In genomic region chr14:104882325-104882973, GRCh38 we compare ENCODE assay signal across 1 cellular context.
TF ChIP-seq lines count a peak whose summit lies in the region.

No MANE protein-coding gene starts in this region.

TF ChIP-seq in HEK293, 187 proteins besides CTCF, POLR2A, EP300 and RAD21 (continued from another document and continues in another):
- TF ChIP-seq ZNF280D (tag by site-specific recombination; IDR thresholded peaks at IDR 0.05) (no peak), ZNF311 (tag by site-specific recombination; IDR thresholded peaks at IDR 0.05; ENCODE audit: borderline replicate concordance) (no peak), ZNF280C (tag by site-specific recombination; IDR thresholded peaks at IDR 0.05) (no peak), ZNF580 (tag by site-specific recombination; IDR thresholded peaks at IDR 0.05) (no peak), PATZ1 (tag by site-specific recombination; IDR thresholded peaks at IDR 0.05) (peak; percentile 27; the same call in 1 of the 2 replicates), ZNF18 (tag by site-specific recombination; IDR thresholded peaks at IDR 0.05) (no peak), EGR2 (tag by site-specific recombination; IDR thresholded peaks at IDR 0.05; ENCODE audit: low read depth) (0 out of 2 replicates have a peak, but pooled peaks have one; percentile 16), ZNF24 (tag by site-specific recombination; IDR thresholded peaks at IDR 0.05) (no peak), KLF1 (tag by site-specific recombination; IDR thresholded peaks at IDR 0.05) (peak; percentile 95), ZNF37A (tag by site-specific recombination; IDR thresholded peaks at IDR 0.05) (no peak), ZNF202 (tag by site-specific recombination; IDR thresholded peaks at IDR 0.05; ENCODE audit: borderline replicate concordance) (no peak), ZBTB8A (tag by site-specific recombination; IDR thresholded peaks at IDR 0.05) (no peak), ZNF571 (tag by site-specific recombination; IDR thresholded peaks at IDR 0.05) (no peak), ZNF16 (tag by site-specific recombination; IDR thresholded peaks at IDR 0.05; ENCODE audit: low read depth) (no peak), MEIS1 (CRISPR knock-in tag; IDR thresholded peaks at IDR 0.05; ENCODE audit: borderline replicate concordance) (no peak), ZNF561 (tag by site-specific recombination; IDR thresholded peaks at IDR 0.05; ENCODE audit: borderline replicate concordance) (no peak), ZBTB10 (tag by site-specific recombination; IDR thresholded peaks at IDR 0.05) (no peak), ZNF704 (tag by site-specific recombination; IDR thresholded peaks at IDR 0.05) (no peak), ZNF132 (tag by site-specific recombination; IDR thresholded peaks at IDR 0.05; ENCODE audit: borderline replicate concordance) (no peak), ZBTB49 (tag by site-specific recombination; IDR thresholded peaks at IDR 0.05; ENCODE audit: low read depth) (no peak), ZXDB (tag by site-specific recombination; IDR thresholded peaks at IDR 0.05) (no peak), ZFP37 (tag by site-specific recombination; IDR thresholded peaks at IDR 0.05) (no peak), ZNF670 (tag by site-specific recombination; IDR thresholded peaks at IDR 0.05; ENCODE audit: low read depth) (no peak), HOXD13 (CRISPR knock-in tag; IDR thresholded peaks at IDR 0.05; ENCODE audit: borderline replicate concordance) (no peak), ZNF140 (tag by site-specific recombination; IDR thresholded peaks at IDR 0.05) (no peak), ZSCAN23 (tag by site-specific recombination; IDR thresholded peaks at IDR 0.05) (no peak), ZNF76 (tag by site-specific recombination; IDR thresholded peaks at IDR 0.05; ENCODE audit: borderline replicate concordance, low read depth) (no peak), ZNF544 (tag by site-specific recombination; IDR thresholded peaks at IDR 0.05) (no peak), ZNF433 (tag by site-specific recombination; IDR thresholded peaks at IDR 0.05; ENCODE audit: low read depth) (no peak), ZIC2 (tag by site-specific recombination; IDR thresholded peaks at IDR 0.05) (0 out of 2 replicates have a peak, but pooled peaks have one; percentile 5), ZNF692 (tag by site-specific recombination; IDR thresholded peaks at IDR 0.05) (peak; percentile 69), INSM2 (tag by site-specific recombination; IDR thresholded peaks at IDR 0.05) (no peak), ZNF157 (tag by site-specific recombination; IDR thresholded peaks at IDR 0.05) (no peak), TRIM28 (IDR thresholded peaks at IDR 0.05; ENCODE audit: borderline replicate concordance, low read length) (no peak), ZNF837 (tag by site-specific recombination; IDR thresholded peaks at IDR 0.05) (no peak), ZNF623 (tag by site-specific recombination; IDR thresholded peaks at IDR 0.05) (no peak), ZNF404 (tag by site-specific recombination; IDR thresholded peaks at IDR 0.05) (no peak), ZNF391 (tag by site-specific recombination; IDR thresholded peaks at IDR 0.05; ENCODE audit: borderline replicate concordance, low read depth) (no peak), ZBTB7A (tag by site-specific recombination; IDR thresholded peaks at IDR 0.05; ENCODE audit: low read depth) (no peak), ZNF843 (tag by site-specific recombination; IDR thresholded peaks at IDR 0.05) (no peak)
